8 cellular contexts compared by ENCODE assay signal in genomic region chr10:119178371-119179119, GRCh38. TPM values are rescaled to one million over a fixed set of nuclear protein-coding genes. Genes with fewer than 3 reads are reported as not detected.
DNase-seq lines count a peak whose midpoint lies in the region; ATAC-seq and TF ChIP-seq lines count a peak whose summit lies in the region.

PRDX3 (minus strand) TSS chr10:119178812; CDS start chr10:119178790, 22 bp downstream.

- POLR2A ChIA-PET in AG04450 (lab: Yijun Ruan, JAX) = no interaction called here
- POLR2A ChIA-PET in WTC11 (lab: Charles Lee) = no interaction called here

- CTCF ChIA-PET in AG04450 (lab: Charles Lee) = interaction anchor here (0.8 to 1.0 kb wide), 2 partner anchors 11 to 21 kb away, joined by 4 read pairs; no protein-coding TSS in a partner anchor
- CTCF ChIA-PET in WTC11 (lab: Charles Lee) = no interaction called here

- H3K9me3 Mint-ChIP-seq in WTC11 = peaks cover under 1% of the 10 kb centered on the region; the same call in 1 of the 2 replicates

- H3K27me3 Mint-ChIP-seq in WTC11 (ENCODE audit: low read depth) = no peaks in the 10 kb centered on the region

- peak within 1 kb of the TSS; percentile 92 for H3K27ac ChIP-seq in AG04450 (ENCODE audit: low read depth, low read length)

- ATAC-seq in GM18907 (IDR thresholded peaks at IDR 0.05; ENCODE audit: unreplicated experiment) (peak; percentile 92), HG03159 (IDR thresholded peaks at IDR 0.05; ENCODE audit: unreplicated experiment) (peak; percentile 93), WTC11 (peak; percentile 99)

- peaks cover 27% of the 10 kb centered on the region for H3K36me3 Mint-ChIP-seq in WTC11

- H3K27ac Mint-ChIP-seq in WTC11 = peak within 1 kb of the TSS; percentile 96

- H3K4me3 ChIP-seq in AG04450 (ENCODE audit: low read depth, low read length) (peak within 1 kb of the TSS; percentile 99), cardiac fibroblast (replicated peaks in 1 of 2; ENCODE audit: low read depth in 2 of 2, low read length in 2 of 2) (peak within 1 kb of the TSS; percentile 91 to 99)

- H3K4me3 Mint-ChIP-seq in WTC11 = peak within 1 kb of the TSS; percentile 99

- no peaks in the 10 kb centered on the region for H3K9me3 ChIP-seq in AG04450 (ENCODE audit: control insufficient read depth, insufficient read depth, low read length)

- H3K27me3 ChIP-seq in AG04450 (ENCODE audit: control insufficient read depth, insufficient read depth, low read length) = no peaks in the 10 kb centered on the region

- DNase-seq in AG04450 (ENCODE audit: low read depth, low spot score) (no peak), NCI-H2227 treated with DMSO at 0.1 percent for 48 hours (lab: John Stamatoyannopoulos, UW) (peak; percentile 92), WTC11 (ENCODE audit: low spot score) (peak; percentile 95), cardiac fibroblast (ENCODE audit: low read depth in 2 of 2) (peak; percentile 90 to 92), iris pigment epithelial cell (ENCODE audit: low read depth) (peak; percentile 89)
- peak; percentile 88 to 94 (median 93) for DNase-seq in stimulated activated CD4-positive, alpha-beta T cell treated with anti-CD3 and anti-CD28 coated beads, Interleukin-12 subunit alpha, Interleukin-12 subunit beta, amount 100 ng/mL, for 48 hours (ENCODE audit: low read depth in 2 of 3, low spot score in 1 of 3)

- TF ChIP-seq CTCF in AG04450 (IDR thresholded peaks at IDR 0.05; ENCODE audit: low read depth, low read length) (no peak), WTC11 (IDR thresholded peaks at IDR 0.05) (no peak), cardiac fibroblast (IDR thresholded peaks at IDR 0.05; ENCODE audit: low read depth, low read length) (no peak)

- H3K4me1 Mint-ChIP-seq in WTC11 = peaks cover 10% of the 10 kb centered on the region

TF ChIP-seq in WTC11, 78 proteins besides CTCF, POLR2A, EP300 and RAD21 (continues in another document):
- no peak for TF ChIP-seq ZNF219 (CRISPR knock-in tag; IDR thresholded peaks at IDR 0.05; ENCODE audit: borderline replicate concordance)
- peak; percentile 80; the same call in 1 of the 2 replicates for TF ChIP-seq FOXP4 (CRISPR knock-in tag; IDR thresholded peaks at IDR 0.05)
- TF ChIP-seq GRHL2 (CRISPR knock-in tag; IDR thresholded peaks at IDR 0.05; ENCODE audit: insufficient replicate concordance, severe bottlenecking) = no peak
- TF ChIP-seq ZNF138 (CRISPR knock-in tag; conservative IDR thresholded peaks at IDR 0.05) = no peak
- TF ChIP-seq ATF1 (CRISPR knock-in tag; IDR thresholded peaks at IDR 0.05) = no peak
- TF ChIP-seq TCF7 (CRISPR knock-in tag; IDR thresholded peaks at IDR 0.05; ENCODE audit: low read depth) = no peak
- TF ChIP-seq NR2C2 (CRISPR knock-in tag; IDR thresholded peaks at IDR 0.05) = no peak
- TF ChIP-seq STAT6 (CRISPR knock-in tag; conservative IDR thresholded peaks at IDR 0.05; ENCODE audit: low read depth) = no peak
- TF ChIP-seq ZNF423 (CRISPR knock-in tag; IDR thresholded peaks at IDR 0.05) = no peak
- TF ChIP-seq JUN (CRISPR knock-in tag; IDR thresholded peaks at IDR 0.05) = peak; percentile 38; the same call in 1 of the 2 replicates
- no peak for TF ChIP-seq ZSCAN18 (CRISPR knock-in tag; IDR thresholded peaks at IDR 0.05)
- no peak for TF ChIP-seq ZNF671 (CRISPR knock-in tag; IDR thresholded peaks at IDR 0.05)
- 0 out of 2 replicates have a peak, but pooled peaks have one; percentile 58 for TF ChIP-seq FOXP1 (CRISPR knock-in tag; IDR thresholded peaks at IDR 0.05; ENCODE audit: borderline replicate concordance)
- 0 out of 2 replicates have a peak, but pooled peaks have one; percentile 25 for TF ChIP-seq IRF1 (CRISPR knock-in tag; IDR thresholded peaks at IDR 0.05)
- no peak for TF ChIP-seq FOXK1 (CRISPR knock-in tag; IDR thresholded peaks at IDR 0.05)
- TF ChIP-seq ZNF121 (CRISPR knock-in tag; IDR thresholded peaks at IDR 0.05) = peak; percentile 30; the same call in 1 of the 2 replicates
- TF ChIP-seq FOXJ3 (CRISPR knock-in tag; IDR thresholded peaks at IDR 0.05; ENCODE audit: borderline replicate concordance) = no peak
- TF ChIP-seq MAX (CRISPR knock-in tag; IDR thresholded peaks at IDR 0.05) = peak; percentile 74

RNA-seq across cellular contexts. Expression of gene PRDX3, which starts in this region (rescaled TPM):
- polyA plus RNA-seq in AG04450 (2011; rRNA removed) = 296 and 373 TPM in 2 replicates
- 122 and 138 TPM in 2 replicates for polyA minus RNA-seq in AG04450 (2011; rRNA and poly(A)+ RNA removed)
- 167 to 175 TPM (median 173 TPM) in 3 replicates for total RNA-seq in WTC11 (2021)
